18 cellular contexts compared by ENCODE assay signal in genomic region chr5:172365948-172366608, GRCh38.
DNase-seq lines count a peak whose midpoint lies in the region; ATAC-seq and TF ChIP-seq lines count a peak whose summit lies in the region.
"Had no signal": no experiment of that assay in that cellular context is flagged by ENCODE, and none has a peak within 500 bp of the region (broad histone marks: within the 10 kb centered on the region; RNA-seq: fewer than 3 reads in every experiment).

No MANE protein-coding gene starts in this region.

- intact Hi-C loops in dendritic cell treated with granulocyte-macrophage colony-stimulating factor and Interleukin-4, amounts not matched to agents 40 ng/mL and 50 ng/mL, for 4 days (cut with micrococcal nuclease), result no loop called here

- 84 to 92% methylated on average over 4 of the region's 4 CpGs for WGBS in tibial nerve, 2 donors

- H3K27me3 ChIP-seq in tibial nerve, result no peaks in the 10 kb centered on the region

- peak overlapping the region; percentile 2 for H3K4me3 ChIP-seq in GM12865 (ENCODE audit: low read depth, low read length)
- no peak overlapping the region for H3K4me3 ChIP-seq in tibial nerve

- no peak for TF ChIP-seq POLR2A in tibial nerve (IDR thresholded peaks at IDR 0.05)

- H3K4me1 ChIP-seq in tibial nerve, result peaks cover 0 to 16% (median 6%) of the 10 kb centered on the region in 4 donors

- no peaks in the 10 kb centered on the region for H3K36me3 Mint-ChIP-seq in dendritic cell treated with granulocyte-macrophage colony-stimulating factor and Interleukin-4, amounts not matched to agents 40 ng/mL and 50 ng/mL, for 4 days (ENCODE audit: low read depth)
- H3K36me3 Mint-ChIP-seq: CD4-positive, CD25-positive, alpha-beta regulatory T cell had no signal

- H3K4me3 Mint-ChIP-seq in dendritic cell treated with granulocyte-macrophage colony-stimulating factor and Interleukin-4, amounts not matched to agents 40 ng/mL and 50 ng/mL, for 4 days, result no peak overlapping the region
- H3K4me3 Mint-ChIP-seq: CD4-positive, CD25-positive, alpha-beta regulatory T cell; IgD-negative memory B cell had no signal

- peaks cover 7% of the 10 kb centered on the region for H3K9me3 Mint-ChIP-seq in dendritic cell treated with granulocyte-macrophage colony-stimulating factor and Interleukin-4, amounts not matched to agents 40 ng/mL and 50 ng/mL, for 4 days

- H3K27me3 Mint-ChIP-seq in dendritic cell treated with granulocyte-macrophage colony-stimulating factor and Interleukin-4, amounts not matched to agents 40 ng/mL and 50 ng/mL, for 4 days, result peaks cover 1% of the 10 kb centered on the region
- H3K27me3 Mint-ChIP-seq: CD4-positive, CD25-positive, alpha-beta regulatory T cell; IgD-negative memory B cell had no signal

- peak overlapping the region; percentile 11 for H3K27ac Mint-ChIP-seq in dendritic cell treated with granulocyte-macrophage colony-stimulating factor and Interleukin-4, amounts not matched to agents 40 ng/mL and 50 ng/mL, for 4 days
- H3K27ac Mint-ChIP-seq: CD4-positive, CD25-positive, alpha-beta regulatory T cell; IgD-negative memory B cell had no signal

- no peak for TF ChIP-seq EP300 in tibial nerve (IDR thresholded peaks at IDR 0.05)

- peak overlapping the region in 3 of 4 donors; percentile 74 to 85 (median 82) for H3K27ac ChIP-seq in tibial nerve

- DNase-seq in NCI-H2196 (lab: John Stamatoyannopoulos, UW; ENCODE audit: unreplicated experiment) (peak; percentile 44), NCI-H2196 treated with DMSO at 0.1 percent for 48 hours (lab: John Stamatoyannopoulos, UW; ENCODE audit: unreplicated experiment) (no peak), GM12865 (ENCODE audit: low read depth) (no peak), tibial nerve (ENCODE audit: low spot score in 2 of 2) (no peak)
- DNase-seq: Caco-2; CD4-positive, CD25-positive, alpha-beta regulatory T cell; DMS 273 treated with DMSO at 0.1 percent for 48 hours; NCI-H1694; NCI-H2081 treated with DMSO at 0.1 percent for 48 hours; NCI-H226; NCI-H526; SHP77; T-helper 2 cell had no signal

- peaks cover 38% of the 10 kb centered on the region for H3K4me1 Mint-ChIP-seq in dendritic cell treated with granulocyte-macrophage colony-stimulating factor and Interleukin-4, amounts not matched to agents 40 ng/mL and 50 ng/mL, for 4 days (ENCODE audit: low read depth)
- H3K4me1 Mint-ChIP-seq: CD4-positive, CD25-positive, alpha-beta regulatory T cell had no signal

- H3K36me3 ChIP-seq in tibial nerve, result peaks cover 0 to 62% (median 0%) of the 10 kb centered on the region in 3 donors

- peaks cover 0 to 15% (median 2%) of the 10 kb centered on the region in 4 donors for H3K9me3 ChIP-seq in tibial nerve

- ATAC-seq in GM21786 (IDR thresholded peaks at IDR 0.05; ENCODE audit: unreplicated experiment), result no peak
- no peak for ATAC-seq in GM19467 (IDR thresholded peaks at IDR 0.05; ENCODE audit: unreplicated experiment)
- ATAC-seq: HCT116 had no signal

- TF ChIP-seq CTCF in GM12865 (IDR thresholded peaks at IDR 0.05; ENCODE audit: insufficient read depth, low read depth, low read length, missing control alignments), result no peak
- no peak for TF ChIP-seq CTCF in tibial nerve (IDR thresholded peaks at IDR 0.05)
